Comparison of ENCODE assay signal across 1 cellular context in the genomic region with DNA sequence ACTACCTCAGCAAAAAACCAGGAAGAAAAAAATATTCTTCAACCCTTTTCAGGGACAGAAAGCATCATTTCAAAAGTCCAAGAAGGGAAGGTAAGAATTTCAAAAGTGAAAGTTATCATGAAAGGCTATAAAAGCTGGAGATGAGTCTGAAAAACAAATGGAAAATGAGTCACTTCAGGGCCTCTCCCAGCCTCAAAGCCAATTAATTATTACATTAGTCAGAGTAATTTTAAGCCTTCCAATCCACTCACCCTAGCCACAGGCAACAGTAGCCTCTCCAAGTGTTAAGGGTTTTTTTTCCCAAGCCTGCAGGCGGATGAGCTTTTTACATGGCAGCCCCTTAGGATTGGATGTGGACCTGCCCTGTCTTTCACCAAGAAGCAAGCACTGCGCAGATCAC.
TF ChIP-seq lines count a peak whose summit lies in the region.

No MANE protein-coding gene starts in this region.

TF ChIP-seq in HEK293, 187 proteins besides CTCF, POLR2A, EP300 and RAD21:
- 0 out of 2 replicates have a peak, but pooled peaks have one; percentile 16 for TF ChIP-seq ZNF366 (tag by site-specific recombination; conservative IDR thresholded peaks at IDR 0.05)
